In the genomic region with DNA sequence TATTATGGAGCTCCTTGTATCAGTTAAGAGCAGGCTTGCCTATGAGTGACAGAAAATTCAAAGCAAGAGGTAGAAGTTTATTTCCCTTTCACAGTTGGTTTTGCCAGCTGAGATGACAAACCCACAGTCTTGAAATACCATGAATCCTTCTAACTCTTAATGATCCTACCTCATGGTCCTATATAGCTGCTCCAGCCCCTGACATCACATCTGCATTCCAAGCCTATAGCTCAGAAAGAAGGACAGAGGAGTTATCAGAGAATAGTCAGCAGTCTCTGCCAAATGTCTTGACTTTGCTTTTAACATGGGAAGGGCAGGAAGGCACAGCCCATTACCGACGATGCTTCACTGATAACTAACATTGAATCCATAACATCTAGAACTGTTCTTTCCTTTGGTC, we compare ENCODE assay signal across 18 cellular contexts.
DNase-seq lines count a peak whose midpoint lies in the region; ATAC-seq and TF ChIP-seq lines count a peak whose summit lies in the region.
"Had no signal": no experiment of that assay in that cellular context is flagged by ENCODE, and none has a peak within 500 bp of the region (broad histone marks: within the 10 kb centered on the region; RNA-seq: fewer than 3 reads in every experiment).

No MANE protein-coding gene starts in this region.

- no peak overlapping the region for H2BK12ac ChIP-seq in trophoblast cell (ENCODE audit: low read length)

- intact Hi-C loops in body of pancreas (cut with DNase I), result no loop called here

- H3K18ac ChIP-seq in trophoblast cell (ENCODE audit: low read length), result no peak overlapping the region

- no peak overlapping the region for H4K91ac ChIP-seq in trophoblast cell (ENCODE audit: low read depth, low read length)

- H3K4me3 Mint-ChIP-seq in WTC11, result no peak overlapping the region
- H3K4me3 Mint-ChIP-seq: CD14-positive monocyte; CD4-positive, alpha-beta memory T cell; CD4-positive, CD25-positive, alpha-beta regulatory T cell; CD8-positive, alpha-beta memory T cell had no signal

- WGBS in esophagus, 2 donors, result 81 to 93% methylated on average over 2 of the region's 2 CpGs
- no CpG with 5 or more reads among the region's 2 CpGs for WGBS in trophoblast cell (ENCODE audit: extremely low coverage, insufficient coverage, insufficient read length)
- WGBS in body of pancreas, 2 donors, result 95% methylated on average over 2 of the region's 2 CpGs

- H3K27ac Mint-ChIP-seq in WTC11, result no peak overlapping the region
- H3K27ac Mint-ChIP-seq: CD14-positive monocyte; CD4-positive, alpha-beta memory T cell; CD4-positive, CD25-positive, alpha-beta regulatory T cell; CD8-positive, alpha-beta memory T cell had no signal

- no peaks in the 10 kb centered on the region for H3K79me1 ChIP-seq in trophoblast cell (ENCODE audit: low read length)

- H3K4me1 ChIP-seq in esophagus (ENCODE audit: control insufficient read depth in 2 of 2, insufficient read depth in 2 of 2, low read length in 1 of 2) (peaks cover 0 to 13% of the 10 kb centered on the region in 2 donors), trophoblast cell (ENCODE audit: control insufficient read depth in 1 of 2, insufficient read depth in 2 of 2, low read length in 2 of 2) (no peaks in the 10 kb centered on the region), body of pancreas (no peaks in the 10 kb centered on the region)
- H3K4me1 ChIP-seq: BE2C, BLaER1 had no signal

- no peak for ATAC-seq in WTC11
- ATAC-seq in GM19395 (IDR thresholded peaks at IDR 0.05; ENCODE audit: unreplicated experiment), result no peak
- no peak for ATAC-seq in body of pancreas

- H2BK120ac ChIP-seq in trophoblast cell (ENCODE audit: insufficient read depth, low read length, poor library complexity), result no peak overlapping the region

- no peak overlapping the region for H3K9ac ChIP-seq in trophoblast cell (ENCODE audit: low read length)
- H3K9ac ChIP-seq: BLaER1 had no signal

- H3K4me2 ChIP-seq in trophoblast cell (ENCODE audit: low read length), result no peak overlapping the region
- H3K4me2 ChIP-seq: BLaER1 had no signal

- no peaks in the 10 kb centered on the region for H3K9me3 Mint-ChIP-seq in WTC11
- H3K9me3 Mint-ChIP-seq: CD14-positive monocyte; CD4-positive, alpha-beta memory T cell; CD8-positive, alpha-beta memory T cell had no signal

- H3K9me3 ChIP-seq in esophagus (ENCODE audit: control insufficient read depth in 2 of 2, insufficient read depth in 1 of 2, low read depth in 1 of 2, low read length in 1 of 2), result no peaks in the 10 kb centered on the region
- H3K9me3 ChIP-seq in trophoblast cell (ENCODE audit: insufficient read depth, low read depth, low read length), result no peaks in the 10 kb centered on the region
- H3K9me3 ChIP-seq in body of pancreas, result no peaks in the 10 kb centered on the region
- H3K9me3 ChIP-seq: BE2C, BLaER1 had no signal

- no peak overlapping the region for H4K12ac ChIP-seq in trophoblast cell (ENCODE audit: low read depth, low read length)

- no peak overlapping the region for H2BK5ac ChIP-seq in trophoblast cell (ENCODE audit: low read depth, low read length, poor library complexity)

- H3K4me3 ChIP-seq in esophagus (ENCODE audit: low read depth in 1 of 2, low read length in 2 of 2) (no peak overlapping the region), trophoblast cell (ENCODE audit: low read depth, low read length) (no peak overlapping the region), body of pancreas (no peak overlapping the region)
- H3K4me3 ChIP-seq: BLaER1 had no signal

- H4K8ac ChIP-seq in trophoblast cell (ENCODE audit: low read depth, low read length), result no peak overlapping the region

- no peak overlapping the region for H3K4ac ChIP-seq in trophoblast cell (ENCODE audit: low read depth, low read length)

- no peak overlapping the region for H2AFZ ChIP-seq in trophoblast cell (ENCODE audit: insufficient read depth, low read length, poor library complexity)

- peak overlapping the region; percentile 16 to 20 for H3K27ac ChIP-seq in esophagus (ENCODE audit: low read depth in 2 of 2, low read length in 1 of 2)
- no peak overlapping the region for H3K27ac ChIP-seq in trophoblast cell (ENCODE audit: low read depth, low read length)
- H3K27ac ChIP-seq in body of pancreas, result no peak overlapping the region
- H3K27ac ChIP-seq: BLaER1 had no signal

- DNase-seq in WTC11 (ENCODE audit: low spot score) (no peak), trophoblast cell (peak; percentile 15 to 23), activated gamma-delta T cell (lab: John Stamatoyannopoulos, UW) (no peak), body of pancreas (no peak)
- DNase-seq in stimulated activated CD4-positive, alpha-beta T cell treated with anti-CD3 and anti-CD28 coated beads, Interleukin-2, amount 100 ng/mL, for 24 hours, result no peak
- DNase-seq: 8988T; ACHN; BE2C; C1 segment of cervical spinal cord; CD4-positive, alpha-beta memory T cell; CD4-positive, CD25-positive, alpha-beta regulatory T cell; COR-L47; DMS79 treated with DMSO at 0.1 percent for 48 hours had no signal

- peaks cover 19% of the 10 kb centered on the region for H3K4me1 Mint-ChIP-seq in WTC11
- H3K4me1 Mint-ChIP-seq: CD14-positive monocyte; CD4-positive, alpha-beta memory T cell; CD4-positive, CD25-positive, alpha-beta regulatory T cell; CD8-positive, alpha-beta memory T cell had no signal

- H3K27me3 ChIP-seq in esophagus (ENCODE audit: control insufficient read depth in 1 of 2, insufficient read depth in 2 of 2, low read length in 2 of 2), result no peaks in the 10 kb centered on the region
- no peaks in the 10 kb centered on the region for H3K27me3 ChIP-seq in trophoblast cell (ENCODE audit: insufficient read depth, low read length)
- no peaks in the 10 kb centered on the region for H3K27me3 ChIP-seq in body of pancreas
- H3K27me3 ChIP-seq: BE2C, BLaER1 had no signal

- CTCF ChIA-PET in WTC11 (lab: Charles Lee), result interaction anchor here (1.1 to 1.3 kb wide), 2 partner anchors 10 to 48 kb away, joined by 3 read pairs; no protein-coding TSS in a partner anchor

- H3K36me3 ChIP-seq in esophagus (ENCODE audit: control insufficient read depth in 2 of 2, insufficient read depth in 2 of 2, low read length in 1 of 2), result no peaks in the 10 kb centered on the region
- no peaks in the 10 kb centered on the region for H3K36me3 ChIP-seq in trophoblast cell (ENCODE audit: control insufficient read depth in 1 of 2, insufficient read depth in 2 of 2, low read length in 2 of 2)
- no peaks in the 10 kb centered on the region for H3K36me3 ChIP-seq in body of pancreas (replicated peaks in 1 of 2; ENCODE audit: insufficient read depth in 1 of 2, low read depth in 2 of 2)
- H3K36me3 ChIP-seq: BE2C, BLaER1 had no signal

- H3K36me3 Mint-ChIP-seq in WTC11, result no peaks in the 10 kb centered on the region
- H3K36me3 Mint-ChIP-seq: CD14-positive monocyte; CD4-positive, alpha-beta memory T cell; CD4-positive, CD25-positive, alpha-beta regulatory T cell; CD8-positive, alpha-beta memory T cell had no signal

- H3K27me3 Mint-ChIP-seq in WTC11 (ENCODE audit: low read depth), result no peaks in the 10 kb centered on the region

- TF ChIP-seq CTCF in WTC11 (IDR thresholded peaks at IDR 0.05) (no peak), body of pancreas (IDR thresholded peaks at IDR 0.05) (no peak)

- no peak for TF ChIP-seq POLR2A in body of pancreas (IDR thresholded peaks at IDR 0.05)

- POLR2A ChIA-PET in WTC11 (lab: Charles Lee), result no interaction called here

- no peak overlapping the region for H3K23ac ChIP-seq in trophoblast cell (ENCODE audit: low read length)

- no peak overlapping the region for H3K14ac ChIP-seq in trophoblast cell (ENCODE audit: low read length)

- no peaks in the 10 kb centered on the region for H3K79me2 ChIP-seq in trophoblast cell (ENCODE audit: control insufficient read depth, insufficient read depth, low read length, poor library complexity)

- no peak overlapping the region for H2AK5ac ChIP-seq in trophoblast cell (ENCODE audit: low read length)

TF ChIP-seq in WTC11, 78 proteins besides CTCF, POLR2A, EP300 and RAD21:
- TF ChIP-seq HMGA2 (CRISPR knock-in tag; IDR thresholded peaks at IDR 0.05) (no peak), GTF2I (CRISPR knock-in tag; conservative IDR thresholded peaks at IDR 0.05) (0 out of 2 replicates have a peak, but pooled peaks have one; percentile 16)

Comparison
In these comparisons a context has a peak if more than half of its experiments do, and no peak if none do; other contexts are left out.
1. DNase-seq: peak in trophoblast cell (2 of 2); none in WTC11 (single experiment), activated gamma-delta T cell (single experiment), stimulated activated CD4-positive, alpha-beta T cell treated with anti-CD3 and anti-CD28 coated beads, Interleukin-2, amount 100 ng/mL, for 24 hours (0 of 2) and body of pancreas (0 of 4).
2. H3K27ac ChIP-seq: peak in esophagus (2 of 2); none in trophoblast cell (single experiment) and body of pancreas (0 of 4).